2 cellular contexts compared by ENCODE assay signal in genomic region chr1:54835131-54835898, GRCh38.
TF ChIP-seq lines count a peak whose summit lies in the region.

No MANE protein-coding gene starts in this region.

TF ChIP-seq in K562, 482 proteins besides CTCF, POLR2A, EP300 and RAD21:
- TF ChIP-seq, protein P1, sequence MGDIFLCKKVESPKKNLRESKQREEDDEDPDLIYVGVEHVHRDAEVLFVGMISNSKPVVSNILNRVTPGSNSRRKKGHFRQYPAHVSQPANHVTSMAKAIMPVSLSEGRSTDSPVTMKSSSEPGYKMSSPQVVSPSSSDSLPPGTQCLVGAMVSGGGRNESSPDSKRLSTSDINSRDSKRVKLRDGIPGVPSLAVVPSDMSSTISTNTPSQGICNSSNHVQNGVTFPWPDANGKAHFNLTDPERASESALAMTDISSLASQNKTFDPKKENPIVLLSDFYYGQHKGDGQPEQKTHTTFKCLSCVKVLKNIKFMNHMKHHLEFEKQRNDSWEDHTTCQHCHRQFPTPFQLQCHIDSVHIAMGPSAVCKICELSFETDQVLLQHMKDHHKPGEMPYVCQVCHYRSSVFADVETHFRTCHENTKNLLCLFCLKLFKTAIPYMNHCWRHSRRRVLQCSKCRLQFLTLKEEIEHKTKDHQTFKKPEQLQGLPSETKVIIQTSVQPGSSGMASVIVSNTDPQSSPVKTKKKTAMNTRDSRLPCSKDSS (IDR thresholded peaks at IDR 0.05; ENCODE audit: low read depth, partially characterized antibody) = no peak
- TF ChIP-seq ZKSCAN1 (IDR thresholded peaks at IDR 0.05; ENCODE audit: low read depth, low read length) = peak; percentile 65
- TF ChIP-seq RBM39 (optimal IDR thresholded peaks at IDR 0.05; ENCODE audit: low read depth, low read length) = no peak
- TF ChIP-seq PHF8 (IDR thresholded peaks at IDR 0.05; ENCODE audit: borderline replicate concordance, low read length) = no peak
- no peak for TF ChIP-seq ZNF253 (CRISPR knock-in tag; conservative IDR thresholded peaks at IDR 0.05)
- no peak for TF ChIP-seq THAP12 (CRISPR knock-in tag; IDR thresholded peaks at IDR 0.05)
- no peak for TF ChIP-seq LEF1 (IDR thresholded peaks at IDR 0.05)
- no peak for TF ChIP-seq ZC3H11A (IDR thresholded peaks at IDR 0.05; ENCODE audit: low read depth, low read length)

TF ChIP-seq in H1, 55 proteins besides CTCF, POLR2A, EP300 and RAD21:
- TF ChIP-seq EGR1 (IDR thresholded peaks at IDR 0.05; ENCODE audit: borderline replicate concordance, low read depth, low read length) (no peak), SP1 (IDR thresholded peaks at IDR 0.05; ENCODE audit: low read depth, low read length) (no peak), FOSL1 (IDR thresholded peaks at IDR 0.05; ENCODE audit: insufficient read depth, low read depth, low read length) (no peak), TCF12 (IDR thresholded peaks at IDR 0.05; ENCODE audit: low read depth, low read length) (no peak), E2F6 (IDR thresholded peaks at IDR 0.05) (no peak), PHF8 (conservative IDR thresholded peaks at IDR 0.05; ENCODE audit: low read depth, low read length) (no peak), POLR2AphosphoS5 (IDR thresholded peaks at IDR 0.05; ENCODE audit: low read depth, low read length) (no peak)
